8 cellular contexts compared by ENCODE assay signal in the genomic region with DNA sequence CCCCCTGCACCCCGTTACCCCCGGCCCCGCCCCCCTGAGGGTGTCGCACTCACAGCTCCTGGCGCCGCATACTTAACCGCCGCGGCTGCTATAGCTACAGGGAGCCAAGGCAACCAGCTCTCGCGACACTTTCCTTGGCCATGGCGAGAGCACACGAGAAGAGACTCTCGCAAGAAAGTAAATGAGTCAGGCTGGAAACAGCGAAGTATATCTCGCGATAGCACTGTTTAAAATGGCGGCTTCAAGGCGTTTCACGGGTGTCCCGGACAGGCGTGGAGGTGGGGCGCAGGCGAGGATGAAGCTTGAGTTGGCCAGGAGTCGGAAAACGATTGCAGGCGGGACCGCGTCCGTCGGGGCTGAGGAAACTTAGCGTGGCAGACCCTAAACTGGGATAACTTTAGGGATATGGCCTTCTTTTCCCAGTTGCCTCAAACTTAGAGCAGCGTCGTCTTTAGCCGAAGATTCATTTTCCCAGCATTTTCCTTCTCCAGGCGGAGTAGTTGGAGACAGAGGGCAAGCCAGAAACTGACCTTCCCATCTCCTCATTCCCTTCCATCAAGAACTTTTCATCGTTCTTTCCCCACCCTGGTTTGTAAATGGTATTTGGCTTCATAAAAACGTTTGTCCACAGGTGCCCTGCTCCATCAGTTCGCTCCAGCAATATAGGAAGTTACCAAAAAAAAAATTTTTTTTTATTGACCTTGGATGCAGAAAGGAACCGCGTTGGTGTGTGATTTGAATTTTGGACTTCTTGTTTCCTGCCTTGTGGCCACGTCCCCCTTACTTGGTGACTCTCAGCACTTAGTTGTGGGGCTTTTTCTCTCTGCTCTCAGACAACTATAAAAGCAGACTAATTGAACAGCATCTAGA. TPM values are rescaled to one million over a fixed set of nuclear protein-coding genes. Genes with fewer than 3 reads are reported as not detected.
A peak's percentile ranks its signal among the peaks of the same experiment; 100 is the strongest.
DNase-seq lines count a peak whose midpoint lies in the region; ATAC-seq, FAIRE-seq and TF ChIP-seq lines count a peak whose summit lies in the region.

No MANE protein-coding gene starts in this region.

- peak; percentile 96 for ATAC-seq in GM18498 (IDR thresholded peaks at IDR 0.05; ENCODE audit: unreplicated experiment)
- ATAC-seq in HG02885 (IDR thresholded peaks at IDR 0.05; ENCODE audit: poor library complexity, unreplicated experiment): peak; percentile 99
- peak; percentile 98 to 99 for ATAC-seq in right cardiac atrium
- ATAC-seq in psoas muscle: peak; percentile 96

- H3K4me1 Mint-ChIP-seq in T-helper 1 cell treated with Interleukin-12 subunit alpha and Interleukin-12 subunit beta and Interleukin-4 antibody, amounts not matched to agents 30 μg/mL and 1 μg/mL, for 36 hours (ENCODE audit: low read depth): peaks cover 7% of the 10 kb centered on the region

- H3K36me3 Mint-ChIP-seq in T-helper 1 cell treated with Interleukin-12 subunit alpha and Interleukin-12 subunit beta and Interleukin-4 antibody, amounts not matched to agents 30 μg/mL and 1 μg/mL, for 36 hours (ENCODE audit: low read depth): peaks cover 3% of the 10 kb centered on the region

- FAIRE-seq in urothelium cell line (lab: Jason Lieb, UNC): peak; percentile 32

- peak overlapping the region; percentile 99 for H3K4me3 Mint-ChIP-seq in T-helper 1 cell treated with Interleukin-12 subunit alpha and Interleukin-12 subunit beta and Interleukin-4 antibody, amounts not matched to agents 30 μg/mL and 1 μg/mL, for 36 hours

- H3K4me1 ChIP-seq in right cardiac atrium (ENCODE audit: control insufficient read depth, insufficient read depth, low read length): no peaks in the 10 kb centered on the region
- peaks cover 4% of the 10 kb centered on the region for H3K4me1 ChIP-seq in psoas muscle

- H3K27ac ChIP-seq in right cardiac atrium (ENCODE audit: low read length) (peak overlapping the region; percentile 65), psoas muscle (peak overlapping the region; percentile 95)

- H3K4me3 ChIP-seq in right cardiac atrium (ENCODE audit: low read length): peak overlapping the region; percentile 63
- H3K4me3 ChIP-seq in psoas muscle: peak overlapping the region; percentile 93

- peak; percentile 92 for DNase-seq in NCI-H1694 (lab: John Stamatoyannopoulos, UW)
- DNase-seq in anterior cingulate cortex (lab: John Stamatoyannopoulos, UW): peak; percentile 42 to 94 (median 80)
- peak; percentile 94 to 98 (median 96) for DNase-seq in right cardiac atrium
- DNase-seq in psoas muscle: peak; percentile 90 to 96
- DNase-seq in urothelium cell line (ENCODE audit: low spot score): peak; percentile 99

- H3K27me3 ChIP-seq in right cardiac atrium (ENCODE audit: control insufficient read depth, insufficient read depth): no peaks in the 10 kb centered on the region
- no peaks in the 10 kb centered on the region for H3K27me3 ChIP-seq in psoas muscle (ENCODE audit: insufficient read depth in 3 of 3, low read length in 2 of 3)

- H3K27me3 Mint-ChIP-seq in T-helper 1 cell treated with Interleukin-12 subunit alpha and Interleukin-12 subunit beta and Interleukin-4 antibody, amounts not matched to agents 30 μg/mL and 1 μg/mL, for 36 hours (ENCODE audit: low read depth): no peaks in the 10 kb centered on the region

- 2% methylated on average over 42 of the region's 42 CpGs for WGBS in right cardiac atrium
- WGBS in psoas muscle, 3 donors: 1 to 2% (median 2%) methylated on average over 42 of the region's 42 CpGs

- H3K9me3 Mint-ChIP-seq in T-helper 1 cell treated with Interleukin-12 subunit alpha and Interleukin-12 subunit beta and Interleukin-4 antibody, amounts not matched to agents 30 μg/mL and 1 μg/mL, for 36 hours: no peaks in the 10 kb centered on the region

- no peaks in the 10 kb centered on the region for H3K9me3 ChIP-seq in right cardiac atrium (ENCODE audit: control insufficient read depth, low read length)
- no peaks in the 10 kb centered on the region for H3K9me3 ChIP-seq in psoas muscle

- intact Hi-C loops in right cardiac atrium (cut with DNase I): no loop called here
- intact Hi-C loops in psoas muscle (cut with DNase I): loop anchor here (5.0 kb wide), 2 partner anchors 34 to 49 kb away; a partner anchor contains a TSS

- H3K27ac Mint-ChIP-seq in T-helper 1 cell treated with Interleukin-12 subunit alpha and Interleukin-12 subunit beta and Interleukin-4 antibody, amounts not matched to agents 30 μg/mL and 1 μg/mL, for 36 hours: peak overlapping the region; percentile 98

- H3K36me3 ChIP-seq in psoas muscle (ENCODE audit: insufficient read depth in 1 of 2, low read depth in 1 of 2): peaks cover 0 to 2% of the 10 kb centered on the region in 2 donors

- TF ChIP-seq CTCF in psoas muscle (IDR thresholded peaks at IDR 0.05): no peak

RNA-seq across cellular contexts. Expression of a gene that starts 15.2 kb away (rescaled TPM):
- total RNA-seq in right cardiac atrium: 100 to 1,000 TPM in 1 of 4 donors, 10 to 100 TPM in 3; 19.5 to 101 (median 52.3) TPM
- polyA plus RNA-seq in right cardiac atrium: 72.6 TPM
- 1,000 to 10,000 TPM in 3 of 4 donors, 100 to 1,000 TPM in 1; 805 to 1,915 (median 1,417) TPM for total RNA-seq in psoas muscle
- 1,000 to 10,000 TPM in 1 of 3 donors, 100 to 1,000 TPM in 2; 318 to 1,157 (median 878) TPM for polyA plus RNA-seq in psoas muscle

RNA-seq across cellular contexts. Expression of a gene that starts 29.7 kb away (rescaled TPM):
- total RNA-seq in right cardiac atrium (100 to 1,000 TPM; 140 to 313 (median 206) TPM), psoas muscle (100 to 1,000 TPM; 132 to 289 (median 185) TPM)
- polyA plus RNA-seq in right cardiac atrium (191 TPM), psoas muscle (10 to 100 TPM in 2 of 3 donors, 1 to 10 TPM in 1; 8.8 to 60.7 (median 27.3) TPM)

RNA-seq across cellular contexts. Expression of a gene that starts 35.0 kb away (rescaled TPM):
- 10 to 100 TPM; 23.5 to 65.6 (median 24.0) TPM for total RNA-seq in right cardiac atrium
- 7.5 TPM for polyA plus RNA-seq in right cardiac atrium
- total RNA-seq in psoas muscle: 100 to 1,000 TPM in 2 of 4 donors, 10 to 100 TPM in 2; 47.7 to 216 (median 110) TPM
- polyA plus RNA-seq in psoas muscle: 10 to 100 TPM; 32.6 to 94.3 (median 65.9) TPM

Comparison
In these comparisons a context has a peak if more than half of its experiments do, and no peak if none do; other contexts are left out.
1. Peak in every context shown above with its lines: DNase-seq, ATAC-seq, H3K4me3 ChIP-seq and H3K27ac ChIP-seq.
2. RNA of a gene that starts 15.2 kb away (total RNA-seq): 805 to 1,915 TPM in psoas muscle; 19.5 to 101 TPM in right cardiac atrium; every median in the first group is over 4 times any median in the second.
3. intact Hi-C loops: an anchor here in psoas muscle (5.0 kb wide); none called in right cardiac atrium.